Comparison of ENCODE assay signal across 34 cellular contexts in the genomic region with DNA sequence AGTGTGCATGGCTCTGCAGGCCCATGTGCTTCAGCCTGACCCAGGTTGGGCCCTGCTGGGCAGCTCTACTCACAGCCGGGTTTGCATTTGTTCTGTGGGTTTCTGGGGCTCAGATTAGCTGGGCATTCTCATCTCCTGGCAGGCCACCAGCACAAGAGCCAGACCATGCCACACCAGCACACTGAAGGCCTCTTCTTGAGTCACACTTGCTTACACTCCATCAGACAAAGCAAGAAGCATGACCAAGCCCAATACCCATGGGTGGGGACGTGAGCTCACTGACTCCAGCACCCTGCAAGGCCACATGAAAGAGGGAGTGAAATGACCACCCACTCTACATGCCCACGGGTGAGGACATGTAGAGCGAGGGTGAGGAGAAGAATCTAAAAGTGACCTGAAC.
"Had no signal": no experiment of that assay in that cellular context is flagged by ENCODE, and none has a peak within 500 bp of the region (broad histone marks: within the 10 kb centered on the region; RNA-seq: fewer than 3 reads in every experiment).

No MANE protein-coding gene starts in this region.

- H3K9me3 ChIP-seq: gastrocnemius medialis had no signal

- DNase-seq: activated CD4-positive, alpha-beta memory T cell treated with anti-CD3 and anti-CD28 coated beads for 36 hours; activated CD4-positive, alpha-beta T cell treated with anti-CD3 and anti-CD28 coated beads for 36 hours; activated CD4-positive, alpha-beta T cell treated with anti-CD3 and anti-CD28 coated beads, Interleukin-2, amount 10 ng/mL, durations not matched to agents 24 days and 14 days; activated CD4-positive, CD25-positive, alpha-beta regulatory T cell; activated CD4-positive, CD25-positive, alpha-beta regulatory T cell treated with anti-CD3 and anti-CD28 coated beads, Interleukin-2, amount 50 U/mL, for 72 hours; activated CD8-positive, alpha-beta T cell treated with anti-CD3 and anti-CD28 coated beads, Interleukin-2, amount 10 ng/mL, durations not matched to agents 7 days and 5 days; activated gamma-delta T cell; activated naive CD4-positive, alpha-beta T cell; activated naive CD4-positive, alpha-beta T cell treated with anti-CD3 and anti-CD28 coated beads, Interleukin-2, amount 10 ng/mL, durations not matched to agents 7 days and 5 days; activated naive CD8-positive, alpha-beta T cell treated with anti-CD3 and anti-CD28 coated beads, Interleukin-2, amount 10 ng/mL, durations not matched to agents 7 days and 5 days; activated T-cell treated with anti-CD3 and anti-CD28 coated beads for 4 hours; activated T-cell treated with anti-CD3 and anti-CD28 coated beads, Interleukin-2, amount 50 U/mL, for 24 hours; activated T-cell treated with anti-CD3 and anti-CD28 coated beads, Interleukin-2, amount 50 U/mL, for 72 hours; central memory CD4-positive, alpha-beta T cell; dorsolateral prefrontal cortex; effector memory CD4-positive, alpha-beta T cell; endodermal cell; foreskin keratinocyte; gastrocnemius medialis; glutamatergic neuron; heart left ventricle; SW 1271; T-helper 1 cell; T-helper 17 cell; T1000 had no signal

- H3K36me3 ChIP-seq: ascending aorta, breast epithelium, cardiac muscle cell, gastrocnemius medialis, heart left ventricle had no signal

- H3K9me3 Mint-ChIP-seq: activated CD4-positive, alpha-beta T cell treated with anti-CD3 and anti-CD28 coated beads, Interleukin-2, amount 10 ng/mL, durations not matched to agents 24 days and 14 days; activated T-cell treated with anti-CD3 and anti-CD28 coated beads, Interleukin-2, amount 50 U/mL, for 72 hours; T-helper 2 cell treated with Interferon-gamma antibody and Interleukin-4, amounts not matched to agents 5 μg/mL and 100 μg/mL, for 36 hours had no signal

- H3K4me1 Mint-ChIP-seq: activated naive CD4-positive, alpha-beta T cell treated with anti-CD3 and anti-CD28 coated beads, Interleukin-2, amount 10 ng/mL, durations not matched to agents 7 days and 5 days; T-helper 17 cell had no signal

- H3K27me3 ChIP-seq: ascending aorta, cardiac muscle cell, foreskin keratinocyte had no signal

- H3K36me3 Mint-ChIP-seq: activated naive CD4-positive, alpha-beta T cell treated with anti-CD3 and anti-CD28 coated beads, Interleukin-2, amount 10 ng/mL, durations not matched to agents 7 days and 5 days; activated naive CD8-positive, alpha-beta T cell treated with anti-CD3 and anti-CD28 coated beads, Interleukin-2, amount 10 ng/mL, durations not matched to agents 7 days and 5 days had no signal

- H3K27ac ChIP-seq: ascending aorta, breast epithelium, cardiac muscle cell, coronary artery, dorsolateral prefrontal cortex, foreskin keratinocyte, gastrocnemius medialis, heart left ventricle had no signal

- H3K4me3 Mint-ChIP-seq: activated CD4-positive, alpha-beta memory T cell treated with anti-CD3 and anti-CD28 coated beads for 36 hours; activated CD4-positive, alpha-beta T cell treated with anti-CD3 and anti-CD28 coated beads for 36 hours; activated CD4-positive, alpha-beta T cell treated with anti-CD3 and anti-CD28 coated beads, Interleukin-2, amount 10 ng/mL, durations not matched to agents 24 days and 14 days; activated CD8-positive, alpha-beta T cell treated with anti-CD3 and anti-CD28 coated beads, Interleukin-2, amount 10 ng/mL, durations not matched to agents 7 days and 5 days; activated naive CD4-positive, alpha-beta T cell treated with anti-CD3 and anti-CD28 coated beads, Interleukin-2, amount 10 ng/mL, durations not matched to agents 7 days and 5 days; activated naive CD8-positive, alpha-beta T cell treated with anti-CD3 and anti-CD28 coated beads, Interleukin-2, amount 10 ng/mL, durations not matched to agents 7 days and 5 days; activated T-cell treated with anti-CD3 and anti-CD28 coated beads, Interleukin-2, amount 50 U/mL, for 24 hours; activated T-cell treated with anti-CD3 and anti-CD28 coated beads, Interleukin-2, amount 50 U/mL, for 72 hours; brain; dendritic cell treated with granulocyte-macrophage colony-stimulating factor and Interleukin-4, amounts not matched to agents 40 ng/mL and 50 ng/mL, for 4 days; endodermal cell; T-helper 17 cell; T-helper 2 cell treated with Interferon-gamma antibody and Interleukin-4, amounts not matched to agents 5 μg/mL and 100 μg/mL, for 36 hours had no signal

- H3K27me3 Mint-ChIP-seq: activated CD4-positive, alpha-beta memory T cell treated with anti-CD3 and anti-CD28 coated beads for 36 hours; activated CD4-positive, alpha-beta T cell treated with anti-CD3 and anti-CD28 coated beads, Interleukin-2, amount 10 ng/mL, durations not matched to agents 24 days and 14 days; activated naive CD4-positive, alpha-beta T cell treated with anti-CD3 and anti-CD28 coated beads, Interleukin-2, amount 10 ng/mL, durations not matched to agents 7 days and 5 days; activated naive CD8-positive, alpha-beta T cell treated with anti-CD3 and anti-CD28 coated beads, Interleukin-2, amount 10 ng/mL, durations not matched to agents 7 days and 5 days; dendritic cell treated with granulocyte-macrophage colony-stimulating factor and Interleukin-4, amounts not matched to agents 40 ng/mL and 50 ng/mL, for 4 days had no signal

- H3K4me1 ChIP-seq: ascending aorta, breast epithelium, foreskin keratinocyte, gastrocnemius medialis, heart left ventricle had no signal

- H3K4me3 ChIP-seq: ascending aorta, breast epithelium, cardiac muscle cell, coronary artery, dorsolateral prefrontal cortex, gastrocnemius medialis, heart left ventricle had no signal

- ATAC-seq: activated CD4-positive, alpha-beta T cell treated with anti-CD3 and anti-CD28 coated beads for 36 hours; activated CD8-positive, alpha-beta T cell treated with anti-CD3 and anti-CD28 coated beads, Interleukin-2, amount 10 ng/mL, durations not matched to agents 7 days and 5 days; activated naive CD4-positive, alpha-beta T cell treated with anti-CD3 and anti-CD28 coated beads, Interleukin-2, amount 50 U/mL, for 72 hours; activated T-cell treated with anti-CD3 and anti-CD28 coated beads, Interleukin-2, amount 50 U/mL, for 72 hours; esophagus mucosa; foreskin keratinocyte; gastrocnemius medialis; heart left ventricle; T-helper 17 cell had no signal

- H3K27ac Mint-ChIP-seq: activated CD4-positive, alpha-beta memory T cell treated with anti-CD3 and anti-CD28 coated beads for 36 hours; activated CD4-positive, alpha-beta T cell treated with anti-CD3 and anti-CD28 coated beads for 36 hours; activated CD4-positive, alpha-beta T cell treated with anti-CD3 and anti-CD28 coated beads, Interleukin-2, amount 10 ng/mL, durations not matched to agents 24 days and 14 days; activated CD8-positive, alpha-beta T cell treated with anti-CD3 and anti-CD28 coated beads, Interleukin-2, amount 10 ng/mL, durations not matched to agents 7 days and 5 days; activated naive CD4-positive, alpha-beta T cell treated with anti-CD3 and anti-CD28 coated beads, Interleukin-2, amount 10 ng/mL, durations not matched to agents 7 days and 5 days; activated naive CD4-positive, alpha-beta T cell treated with anti-CD3 and anti-CD28 coated beads, Interleukin-2, amount 50 U/mL, for 72 hours; activated naive CD8-positive, alpha-beta T cell treated with anti-CD3 and anti-CD28 coated beads, Interleukin-2, amount 10 ng/mL, durations not matched to agents 7 days and 5 days; activated T-cell treated with anti-CD3 and anti-CD28 coated beads, Interleukin-2, amount 50 U/mL, for 24 hours; activated T-cell treated with anti-CD3 and anti-CD28 coated beads, Interleukin-2, amount 50 U/mL, for 72 hours; brain; dendritic cell treated with granulocyte-macrophage colony-stimulating factor and Interleukin-4, amounts not matched to agents 40 ng/mL and 50 ng/mL, for 4 days; endodermal cell; T-helper 17 cell; T-helper 2 cell treated with Interferon-gamma antibody and Interleukin-4, amounts not matched to agents 5 μg/mL and 100 μg/mL, for 36 hours had no signal
